Comparison of ENCODE assay signal across 8 cellular contexts in genomic region chr1:227947678-227948492, GRCh38. TPM values are rescaled to one million over a fixed set of nuclear protein-coding genes. Genes with fewer than 3 reads are reported as not detected.
A peak's percentile ranks its signal among the peaks of the same experiment; 100 is the strongest.
DNase-seq lines count a peak whose midpoint lies in the region; ATAC-seq, FAIRE-seq and TF ChIP-seq lines count a peak whose summit lies in the region.

A gene with protein sequence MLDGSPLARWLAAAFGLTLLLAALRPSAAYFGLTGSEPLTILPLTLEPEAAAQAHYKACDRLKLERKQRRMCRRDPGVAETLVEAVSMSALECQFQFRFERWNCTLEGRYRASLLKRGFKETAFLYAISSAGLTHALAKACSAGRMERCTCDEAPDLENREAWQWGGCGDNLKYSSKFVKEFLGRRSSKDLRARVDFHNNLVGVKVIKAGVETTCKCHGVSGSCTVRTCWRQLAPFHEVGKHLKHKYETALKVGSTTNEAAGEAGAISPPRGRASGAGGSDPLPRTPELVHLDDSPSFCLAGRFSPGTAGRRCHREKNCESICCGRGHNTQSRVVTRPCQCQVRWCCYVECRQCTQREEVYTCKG (minus strand): TSS chr1:227947932. CDS start chr1:227947887, 45 bp downstream.

- peak within 1 kb of the TSS; percentile 73 for H3K4me3 Mint-ChIP-seq in mesothelial cell of epicardium

- H3K4me1 Mint-ChIP-seq in mesothelial cell of epicardium: peaks cover 26% of the 10 kb centered on the region

- DNase-seq in NCI-H1694 treated with DMSO at 0.1 percent for 48 hours (lab: John Stamatoyannopoulos, UW) (peak; percentile 48), NCI-H1694 (lab: John Stamatoyannopoulos, UW) (no peak), HTR-8/SVneo (ENCODE audit: insufficient read length, low spot score) (peak; percentile 79), SW480 (ENCODE audit: low spot score) (peak; percentile 52), epidermal melanocyte (ENCODE audit: insufficient read length, low spot score) (peak; percentile 59), mesothelial cell of epicardium (ENCODE audit: low spot score in 2 of 2, unreplicated experiment in 2 of 2) (peak; percentile 46 to 71)

- H3K9me3 Mint-ChIP-seq in mesothelial cell of epicardium: no peaks in the 10 kb centered on the region

- ATAC-seq in GM21423 (IDR thresholded peaks at IDR 0.05; ENCODE audit: unreplicated experiment): no peak
- no peak for ATAC-seq in GM21825 (IDR thresholded peaks at IDR 0.05; ENCODE audit: unreplicated experiment)

- peaks cover 26% of the 10 kb centered on the region for H3K27me3 Mint-ChIP-seq in mesothelial cell of epicardium (ENCODE audit: low read depth)

- peak within 1 kb of the TSS; percentile 76 for H3K27ac Mint-ChIP-seq in mesothelial cell of epicardium

- H3K36me3 Mint-ChIP-seq in mesothelial cell of epicardium: no peaks in the 10 kb centered on the region

- TF ChIP-seq CTCF in mesothelial cell of epicardium (IDR thresholded peaks at IDR 0.05; ENCODE audit: unreplicated experiment): no peak

- FAIRE-seq in HTR-8/SVneo (lab: Jason Lieb, UNC): no peak

RNA-seq across cellular contexts. Expression of the gene that starts here (rescaled TPM):
- 3.9 to 4.5 TPM (median 4.3 TPM) in 3 replicates for total RNA-seq in mesothelial cell of epicardium
